ENCODE assay signal across 1 cellular context in genomic region chr10:69093933-69094332, GRCh38.
TF ChIP-seq lines count a peak whose summit lies in the region.

No MANE protein-coding gene starts in this region.

TF ChIP-seq in K562, 482 proteins besides CTCF, POLR2A, EP300 and RAD21 (continued from another document):
- TF ChIP-seq UBTF (IDR thresholded peaks at IDR 0.05; ENCODE audit: borderline replicate concordance in 1 of 2, low read depth in 2 of 2, low read length in 2 of 2) (no peak), HDAC8 (tag; IDR thresholded peaks at IDR 0.05) (no peak), NR0B1 (IDR thresholded peaks at IDR 0.05; ENCODE audit: partially characterized antibody) (no peak), NR3C1 (CRISPR knock-in tag; IDR thresholded peaks at IDR 0.05) (no peak), NKRF (IDR thresholded peaks at IDR 0.05; ENCODE audit: borderline replicate concordance) (0 out of 2 replicates have a peak, but pooled peaks have one; percentile 3), RBM14 (IDR thresholded peaks at IDR 0.05; ENCODE audit: borderline replicate concordance, insufficient read depth, low read depth, low read length) (no peak), HOXB6 (CRISPR knock-in tag; IDR thresholded peaks at IDR 0.05; ENCODE audit: borderline replicate concordance) (no peak), POLR2AphosphoS2 (IDR thresholded peaks at IDR 0.05; ENCODE audit: low read length) (no peak), ZNF830 (CRISPR knock-in tag; IDR thresholded peaks at IDR 0.05) (no peak), GTF2A2 (tag; IDR thresholded peaks at IDR 0.05) (no peak), RFX5 (IDR thresholded peaks at IDR 0.05; ENCODE audit: low read depth, low read length) (no peak), NONO (IDR thresholded peaks at IDR 0.05; ENCODE audit: low read depth in 2 of 2, low read length in 1 of 2) (no peak), DMBX1 (CRISPR knock-in tag; IDR thresholded peaks at IDR 0.05; ENCODE audit: borderline replicate concordance) (no peak)
- TF ChIP-seq, protein P1, sequence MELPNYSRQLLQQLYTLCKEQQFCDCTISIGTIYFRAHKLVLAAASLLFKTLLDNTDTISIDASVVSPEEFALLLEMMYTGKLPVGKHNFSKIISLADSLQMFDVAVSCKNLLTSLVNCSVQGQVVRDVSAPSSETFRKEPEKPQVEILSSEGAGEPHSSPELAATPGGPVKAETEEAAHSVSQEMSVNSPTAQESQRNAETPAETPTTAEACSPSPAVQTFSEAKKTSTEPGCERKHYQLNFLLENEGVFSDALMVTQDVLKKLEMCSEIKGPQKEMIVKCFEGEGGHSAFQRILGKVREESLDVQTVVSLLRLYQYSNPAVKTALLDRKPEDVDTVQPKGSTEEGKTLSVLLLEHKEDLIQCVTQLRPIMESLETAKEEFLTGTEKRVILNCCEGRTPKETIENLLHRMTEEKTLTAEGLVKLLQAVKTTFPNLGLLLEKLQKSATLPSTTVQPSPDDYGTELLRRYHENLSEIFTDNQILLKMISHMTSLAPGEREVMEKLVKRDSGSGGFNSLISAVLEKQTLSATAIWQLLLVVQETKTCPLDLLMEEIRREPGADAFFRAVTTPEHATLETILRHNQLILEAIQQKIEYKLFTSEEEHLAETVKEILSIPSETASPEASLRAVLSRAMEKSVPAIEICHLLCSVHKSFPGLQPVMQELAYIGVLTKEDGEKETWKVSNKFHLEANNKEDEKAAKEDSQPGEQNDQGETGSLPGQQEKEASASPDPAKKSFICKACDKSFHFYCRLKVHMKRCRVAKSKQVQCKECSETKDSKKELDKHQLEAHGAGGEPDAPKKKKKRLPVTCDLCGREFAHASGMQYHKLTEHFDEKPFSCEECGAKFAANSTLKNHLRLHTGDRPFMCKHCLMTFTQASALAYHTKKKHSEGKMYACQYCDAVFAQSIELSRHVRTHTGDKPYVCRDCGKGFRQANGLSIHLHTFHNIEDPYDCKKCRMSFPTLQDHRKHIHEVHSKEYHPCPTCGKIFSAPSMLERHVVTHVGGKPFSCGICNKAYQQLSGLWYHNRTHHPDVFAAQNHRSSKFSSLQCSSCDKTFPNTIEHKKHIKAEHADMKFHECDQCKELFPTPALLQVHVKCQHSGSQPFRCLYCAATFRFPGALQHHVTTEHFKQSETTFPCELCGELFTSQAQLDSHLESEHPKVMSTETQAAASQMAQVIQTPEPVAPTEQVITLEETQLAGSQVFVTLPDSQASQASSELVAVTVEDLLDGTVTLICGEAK (IDR thresholded peaks at IDR 0.05), result no peak
- TF ChIP-seq, protein P1 (CRISPR knock-in tag; IDR thresholded peaks at IDR 0.05), result no peak
